Comparison of ENCODE assay signal across 8 cellular contexts in the genomic region with DNA sequence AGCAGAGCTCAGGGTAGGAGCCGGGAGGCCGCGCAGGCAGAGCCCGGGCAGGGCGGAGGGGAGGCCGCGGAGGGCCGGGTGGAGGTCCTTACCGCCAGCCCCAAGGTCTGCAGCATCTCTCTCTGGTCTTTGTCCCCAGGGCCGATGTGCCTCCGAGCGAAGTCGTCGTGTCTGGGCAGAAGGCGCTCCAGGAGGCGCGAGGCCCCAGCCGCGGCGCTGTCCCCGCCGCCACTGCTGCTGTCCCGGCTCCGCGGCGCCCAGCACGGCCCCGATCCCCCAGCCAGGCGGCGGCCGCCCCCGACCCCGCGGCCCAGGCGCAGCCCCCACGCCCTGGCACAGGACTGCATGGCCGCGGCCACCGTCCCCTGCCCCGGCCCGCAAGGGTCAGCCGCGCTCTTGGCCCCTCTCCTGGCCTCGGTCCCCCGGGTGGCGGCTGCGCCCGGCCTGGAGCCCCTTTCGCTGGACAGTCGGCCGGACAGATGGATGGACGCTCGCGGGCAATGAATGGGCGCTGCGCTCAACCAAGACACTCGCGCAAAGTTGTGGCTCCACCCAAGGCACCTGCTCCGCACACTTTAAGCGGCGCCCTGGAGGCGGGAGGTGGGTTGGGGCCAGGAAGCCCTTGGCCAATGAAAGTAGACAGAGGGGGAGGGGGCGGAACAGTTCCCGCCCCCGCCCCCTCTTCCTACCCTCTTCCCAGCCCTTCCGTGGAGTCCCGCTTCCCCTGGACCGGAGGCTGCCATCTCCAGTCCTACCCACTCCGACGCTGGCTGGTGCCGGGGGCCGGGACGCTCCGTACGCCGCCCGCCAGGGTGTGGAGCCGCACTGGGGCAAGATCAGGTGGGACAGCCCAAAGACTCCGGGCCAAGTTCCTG. TPM values are rescaled to one million over a fixed set of nuclear protein-coding genes. Genes with fewer than 3 reads are reported as not detected.
A peak's percentile ranks its signal among the peaks of the same experiment; 100 is the strongest.
DNase-seq lines count a peak whose midpoint lies in the region; ATAC-seq and TF ChIP-seq lines count a peak whose summit lies in the region.

A gene (minus strand): TSS at position 577 of the 875 bp plus-strand sequence. CDS start 230 bp downstream, at position 347.

- no peaks in the 10 kb centered on the region for H3K9me3 Mint-ChIP-seq in nephron progenitor cell

- H3K27me3 Mint-ChIP-seq in nephron progenitor cell (ENCODE audit: low read depth, poor library complexity), result peaks cover 81% of the 10 kb centered on the region

- no peaks in the 10 kb centered on the region for H3K4me1 ChIP-seq in thymus (ENCODE audit: control insufficient read depth, insufficient read depth, low read length)

- peaks cover 41% of the 10 kb centered on the region for H3K27me3 ChIP-seq in thymus (ENCODE audit: control insufficient read depth, insufficient read depth)

- H3K27ac ChIP-seq in thymus (ENCODE audit: low read depth), result no peak within 1 kb of the TSS

- ATAC-seq in HG02870 (IDR thresholded peaks at IDR 0.05; ENCODE audit: unreplicated experiment), result peak; percentile 89

- WGBS in thymus, result 6% methylated on average over 79 of the region's 79 CpGs

- H3K4me1 Mint-ChIP-seq in nephron progenitor cell, result peaks cover 23% of the 10 kb centered on the region

- H3K9me3 ChIP-seq in thymus (ENCODE audit: control insufficient read depth), result no peaks in the 10 kb centered on the region

- TF ChIP-seq CTCF in fibroblast of mammary gland (conservative IDR thresholded peaks at IDR 0.05; ENCODE audit: control insufficient read depth, insufficient read depth, low read depth, low read length) (no peak), nephron progenitor cell (IDR thresholded peaks at IDR 0.05) (no peak)

- H3K36me3 ChIP-seq in thymus (ENCODE audit: control insufficient read depth, insufficient read depth), result no peaks in the 10 kb centered on the region

- H3K4me3 Mint-ChIP-seq in nephron progenitor cell, result peak within 1 kb of the TSS; percentile 84

- H3K27ac Mint-ChIP-seq in nephron progenitor cell, result peak within 1 kb of the TSS; percentile 64

- no peaks in the 10 kb centered on the region for H3K36me3 Mint-ChIP-seq in nephron progenitor cell (ENCODE audit: low read depth)

- H3K4me3 ChIP-seq in fibroblast of mammary gland (ENCODE audit: control insufficient read depth, low read depth, low read length), result peak within 1 kb of the TSS; percentile 15
- H3K4me3 ChIP-seq in thymus (ENCODE audit: low read length), result peak within 1 kb of the TSS; percentile 20

- DNase-seq in NCI-H2107 treated with DMSO at 0.1 percent for 48 hours (lab: John Stamatoyannopoulos, UW; ENCODE audit: unreplicated experiment) (peak; percentile 1), NCI-H2107 (lab: John Stamatoyannopoulos, UW) (no peak), NCI-H226 (peak; percentile 73), activated T-cell treated with anti-CD3 and anti-CD28 coated beads for 1 hour (ENCODE audit: low read depth) (peak; percentile 22), fibroblast of mammary gland (ENCODE audit: low read depth) (no peak), nephron progenitor cell (peak; percentile 71)

RNA-seq across cellular contexts. Expression of the gene that starts here (rescaled TPM):
- polyA plus RNA-seq in thymus, result 2.2 TPM

Comparison
In these comparisons a context has a peak if more than half of its experiments do, and no peak if none do; other contexts are left out.
1. DNase-seq: peak in NCI-H2107 treated with DMSO at 0.1 percent for 48 hours (single experiment), NCI-H226 (single experiment), activated T-cell treated with anti-CD3 and anti-CD28 coated beads for 1 hour (single experiment) and nephron progenitor cell (single experiment); none in NCI-H2107 (single experiment) and fibroblast of mammary gland (single experiment).